In the genomic region with DNA sequence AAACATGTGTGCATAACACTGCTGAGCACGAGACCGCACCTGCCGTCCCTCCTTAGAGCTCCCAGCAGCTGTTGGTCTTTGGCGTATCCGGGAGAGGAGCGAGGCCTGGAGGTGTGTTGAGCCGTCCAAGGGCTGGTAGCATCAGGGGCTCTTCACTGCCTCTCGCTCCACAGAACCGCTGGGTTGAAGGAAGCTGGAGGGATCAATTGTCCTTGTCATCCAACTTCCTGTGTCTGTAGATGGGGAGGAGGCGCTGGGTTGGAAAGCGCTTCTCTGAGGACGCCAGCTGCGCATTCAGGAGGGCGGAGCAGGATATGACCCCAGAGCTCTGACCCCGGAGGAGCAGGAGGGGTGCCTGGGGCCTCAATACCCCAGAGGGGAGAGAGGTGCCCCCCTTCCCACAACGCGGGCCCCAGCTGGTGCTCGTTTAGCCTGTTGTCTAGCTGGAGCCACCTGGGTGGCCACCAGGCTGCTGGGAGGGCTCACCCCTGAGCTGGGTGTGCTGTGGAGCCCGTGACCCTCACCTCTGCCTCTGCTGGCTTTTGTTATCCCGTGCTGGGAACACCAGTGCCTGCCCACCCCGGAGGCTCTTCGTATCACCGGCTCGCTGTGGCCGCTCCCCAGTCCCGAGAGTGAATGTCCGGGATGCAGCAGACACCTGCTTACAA, we compare ENCODE assay signal across 1 cellular context.
TF ChIP-seq lines count a peak whose summit lies in the region.

No MANE protein-coding gene starts in this region.

TF ChIP-seq in GM23338, 12 proteins besides CTCF, POLR2A, EP300 and RAD21 (continued from another document):
- TF ChIP-seq, protein P1, sequence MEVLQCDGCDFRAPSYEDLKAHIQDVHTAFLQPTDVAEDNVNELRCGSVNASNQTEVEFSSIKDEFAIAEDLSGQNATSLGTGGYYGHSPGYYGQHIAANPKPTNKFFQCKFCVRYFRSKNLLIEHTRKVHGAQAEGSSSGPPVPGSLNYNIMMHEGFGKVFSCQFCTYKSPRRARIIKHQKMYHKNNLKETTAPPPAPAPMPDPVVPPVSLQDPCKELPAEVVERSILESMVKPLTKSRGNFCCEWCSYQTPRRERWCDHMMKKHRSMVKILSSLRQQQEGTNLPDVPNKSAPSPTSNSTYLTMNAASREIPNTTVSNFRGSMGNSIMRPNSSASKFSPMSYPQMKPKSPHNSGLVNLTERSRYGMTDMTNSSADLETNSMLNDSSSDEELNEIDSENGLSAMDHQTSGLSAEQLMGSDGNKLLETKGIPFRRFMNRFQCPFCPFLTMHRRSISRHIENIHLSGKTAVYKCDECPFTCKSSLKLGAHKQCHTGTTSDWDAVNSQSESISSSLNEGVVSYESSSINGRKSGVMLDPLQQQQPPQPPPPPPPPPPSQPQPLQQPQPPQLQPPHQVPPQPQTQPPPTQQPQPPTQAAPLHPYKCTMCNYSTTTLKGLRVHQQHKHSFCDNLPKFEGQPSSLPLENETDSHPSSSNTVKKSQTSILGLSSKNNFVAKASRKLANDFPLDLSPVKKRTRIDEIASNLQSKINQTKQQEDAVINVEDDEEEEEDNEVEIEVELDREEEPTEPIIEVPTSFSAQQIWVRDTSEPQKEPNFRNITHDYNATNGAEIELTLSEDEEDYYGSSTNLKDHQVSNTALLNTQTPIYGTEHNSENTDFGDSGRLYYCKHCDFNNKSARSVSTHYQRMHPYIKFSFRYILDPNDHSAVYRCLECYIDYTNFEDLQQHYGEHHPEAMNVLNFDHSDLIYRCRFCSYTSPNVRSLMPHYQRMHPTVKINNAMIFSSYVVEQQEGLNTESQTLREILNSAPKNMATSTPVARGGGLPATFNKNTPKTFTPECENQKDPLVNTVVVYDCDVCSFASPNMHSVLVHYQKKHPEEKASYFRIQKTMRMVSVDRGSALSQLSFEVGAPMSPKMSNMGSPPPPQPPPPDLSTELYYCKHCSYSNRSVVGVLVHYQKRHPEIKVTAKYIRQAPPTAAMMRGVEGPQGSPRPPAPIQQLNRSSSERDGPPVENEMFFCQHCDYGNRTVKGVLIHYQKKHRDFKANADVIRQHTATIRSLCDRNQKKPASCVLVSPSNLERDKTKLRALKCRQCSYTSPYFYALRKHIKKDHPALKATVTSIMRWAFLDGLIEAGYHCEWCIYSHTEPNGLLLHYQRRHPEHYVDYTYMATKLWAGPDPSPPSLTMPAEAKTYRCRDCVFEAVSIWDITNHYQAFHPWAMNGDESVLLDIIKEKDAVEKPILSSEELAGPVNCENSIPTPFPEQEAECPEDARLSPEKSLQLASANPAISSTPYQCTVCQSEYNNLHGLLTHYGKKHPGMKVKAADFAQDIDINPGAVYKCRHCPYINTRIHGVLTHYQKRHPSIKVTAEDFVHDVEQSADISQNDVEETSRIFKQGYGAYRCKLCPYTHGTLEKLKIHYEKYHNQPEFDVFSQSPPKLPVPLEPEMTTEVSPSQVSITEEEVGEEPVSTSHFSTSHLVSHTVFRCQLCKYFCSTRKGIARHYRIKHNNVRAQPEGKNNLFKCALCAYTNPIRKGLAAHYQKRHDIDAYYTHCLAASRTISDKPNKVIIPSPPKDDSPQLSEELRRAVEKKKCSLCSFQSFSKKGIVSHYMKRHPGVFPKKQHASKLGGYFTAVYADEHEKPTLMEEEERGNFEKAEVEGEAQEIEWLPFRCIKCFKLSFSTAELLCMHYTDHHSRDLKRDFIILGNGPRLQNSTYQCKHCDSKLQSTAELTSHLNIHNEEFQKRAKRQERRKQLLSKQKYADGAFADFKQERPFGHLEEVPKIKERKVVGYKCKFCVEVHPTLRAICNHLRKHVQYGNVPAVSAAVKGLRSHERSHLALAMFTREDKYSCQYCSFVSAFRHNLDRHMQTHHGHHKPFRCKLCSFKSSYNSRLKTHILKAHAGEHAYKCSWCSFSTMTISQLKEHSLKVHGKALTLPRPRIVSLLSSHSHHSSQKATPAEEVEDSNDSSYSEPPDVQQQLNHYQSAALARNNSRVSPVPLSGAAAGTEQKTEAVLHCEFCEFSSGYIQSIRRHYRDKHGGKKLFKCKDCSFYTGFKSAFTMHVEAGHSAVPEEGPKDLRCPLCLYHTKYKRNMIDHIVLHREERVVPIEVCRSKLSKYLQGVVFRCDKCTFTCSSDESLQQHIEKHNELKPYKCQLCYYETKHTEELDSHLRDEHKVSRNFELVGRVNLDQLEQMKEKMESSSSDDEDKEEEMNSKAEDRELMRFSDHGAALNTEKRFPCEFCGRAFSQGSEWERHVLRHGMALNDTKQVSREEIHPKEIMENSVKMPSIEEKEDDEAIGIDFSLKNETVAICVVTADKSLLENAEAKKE (CRISPR knock-in tag; IDR thresholded peaks at IDR 0.05) = no peak
- no peak for TF ChIP-seq STAT1 (IDR thresholded peaks at IDR 0.05; ENCODE audit: unreplicated experiment)
- no peak for TF ChIP-seq POLR2AphosphoS5 (IDR thresholded peaks at IDR 0.05; ENCODE audit: low read depth)
- TF ChIP-seq JUNB (IDR thresholded peaks at IDR 0.05; ENCODE audit: unreplicated experiment) = no peak
- no peak for TF ChIP-seq CREB1 (CRISPR knock-in tag; IDR thresholded peaks at IDR 0.05; ENCODE audit: low read depth)
